Comparison of ENCODE assay signal across 10 cellular contexts in genomic region chr14:104866451-104867370, GRCh38. TPM values are rescaled to one million over a fixed set of nuclear protein-coding genes. Genes with fewer than 3 reads are reported as not detected.
DNase-seq lines count a peak whose midpoint lies in the region; ATAC-seq and TF ChIP-seq lines count a peak whose summit lies in the region.
"Had no signal": no experiment of that assay in that cellular context is flagged by ENCODE, and none has a peak within 500 bp of the region (broad histone marks: within the 10 kb centered on the region; RNA-seq: fewer than 3 reads in every experiment).

No MANE protein-coding gene starts in this region.

- H3K9me3 ChIP-seq in transverse colon, result no peaks in the 10 kb centered on the region

- CTCF ChIA-PET in activated naive CD4-positive, alpha-beta T cell treated with anti-CD3 and anti-CD28 coated beads for 36 hours (lab: Charles Lee), result no interaction called here

- in situ Hi-C loops in transverse colon (cut with MboI; ENCODE audit: low pct_ligation_motif_present in 1 of 4, low pct_unique_long_range_greater_than_20kb in 1 of 4, low sequenced_read_pairs in 3 of 4), result no loop called here

- H3K27me3 ChIP-seq in transverse colon, result no peaks in the 10 kb centered on the region

- no peak for ATAC-seq in HG02870 (IDR thresholded peaks at IDR 0.05; ENCODE audit: unreplicated experiment)
- ATAC-seq in HG03159 (IDR thresholded peaks at IDR 0.05; ENCODE audit: unreplicated experiment), result no peak

- H3K36me3 ChIP-seq in transverse colon, result no peaks in the 10 kb centered on the region

- no peaks in the 10 kb centered on the region for H3K9me3 Mint-ChIP-seq in activated naive CD4-positive, alpha-beta T cell treated with anti-CD3 and anti-CD28 coated beads for 36 hours
- no peaks in the 10 kb centered on the region for H3K9me3 Mint-ChIP-seq in mesothelial cell of epicardium

- WGBS in transverse colon (ENCODE audit: low coverage in 1 of 2), 2 donors, result 74% methylated on average over 12 of the region's 12 CpGs; no CpG with 5 or more reads in 1 of the 2 donors

- H3K4me3 Mint-ChIP-seq in activated naive CD4-positive, alpha-beta T cell treated with anti-CD3 and anti-CD28 coated beads for 36 hours, result peak overlapping the region; percentile 24
- peak overlapping the region; percentile 77 for H3K4me3 Mint-ChIP-seq in mesothelial cell of epicardium

- no peak for TF ChIP-seq POLR2A in transverse colon (IDR thresholded peaks at IDR 0.05)

- TF ChIP-seq CTCF in choroid plexus epithelial cell (conservative IDR thresholded peaks at IDR 0.05; ENCODE audit: low read depth, low read length) (no peak), mesothelial cell of epicardium (IDR thresholded peaks at IDR 0.05; ENCODE audit: unreplicated experiment) (no peak), transverse colon (IDR thresholded peaks at IDR 0.05) (no peak)

- no peak overlapping the region for H3K27ac Mint-ChIP-seq in activated naive CD4-positive, alpha-beta T cell treated with anti-CD3 and anti-CD28 coated beads for 36 hours
- no peak overlapping the region for H3K27ac Mint-ChIP-seq in mesothelial cell of epicardium

- DNase-seq in activated naive CD4-positive, alpha-beta T cell treated with anti-CD3 and anti-CD28 coated beads for 36 hours, result no peak
- DNase-seq in activated naive CD4-positive, alpha-beta T cell treated with Interleukin-2 at 50 U/mL for 16 hours, result no peak
- DNase-seq in choroid plexus epithelial cell (ENCODE audit: low read depth) (no peak), mesothelial cell of epicardium (ENCODE audit: low spot score in 2 of 2, unreplicated experiment in 2 of 2) (no peak), transverse colon (no peak), SKM-1 treated with dmso at 0.1 percent for 144 hours (lab: John Stamatoyannopoulos, UW; ENCODE audit: unreplicated experiment) (no peak)
- DNase-seq: cortex of kidney, DMS 273 treated with DMSO at 0.1 percent for 48 hours had no signal

- no peaks in the 10 kb centered on the region for H3K36me3 Mint-ChIP-seq in activated naive CD4-positive, alpha-beta T cell treated with anti-CD3 and anti-CD28 coated beads for 36 hours (ENCODE audit: low read depth)
- H3K36me3 Mint-ChIP-seq in mesothelial cell of epicardium, result no peaks in the 10 kb centered on the region

- peak overlapping the region; percentile 87 to 93 (median 92) for H3K27ac ChIP-seq in transverse colon

- TF ChIP-seq EP300 in transverse colon (IDR thresholded peaks at IDR 0.05; ENCODE audit: low read depth), result no peak

- peaks cover 2% of the 10 kb centered on the region for H3K4me1 Mint-ChIP-seq in activated naive CD4-positive, alpha-beta T cell treated with anti-CD3 and anti-CD28 coated beads for 36 hours (ENCODE audit: low read depth)
- peaks cover 9% of the 10 kb centered on the region for H3K4me1 Mint-ChIP-seq in mesothelial cell of epicardium

- peaks cover 11 to 34% (median 25%) of the 10 kb centered on the region in 4 donors for H3K4me1 ChIP-seq in transverse colon

- intact Hi-C loops in activated naive CD4-positive, alpha-beta T cell treated with anti-CD3 and anti-CD28 coated beads for 36 hours (cut with micrococcal nuclease), result no loop called here
- intact Hi-C loops in transverse colon (cut with DNase I; ENCODE audit: low total_unique reads), result no loop called here

- H3K4me3 ChIP-seq in choroid plexus epithelial cell (ENCODE audit: low read depth, low read length) (peak overlapping the region; percentile 71), transverse colon (peak overlapping the region; percentile 75 to 92 (median 82))

- H3K27me3 Mint-ChIP-seq in activated naive CD4-positive, alpha-beta T cell treated with anti-CD3 and anti-CD28 coated beads for 36 hours (ENCODE audit: low read depth), result peaks cover 25% of the 10 kb centered on the region
- peaks cover 11% of the 10 kb centered on the region for H3K27me3 Mint-ChIP-seq in mesothelial cell of epicardium (ENCODE audit: low read depth)

RNA-seq across cellular contexts. Expression of gene CEP170B, which starts 1.6 kb away (rescaled TPM):
- 1 to 10 TPM; 3.3 TPM for total RNA-seq in activated naive CD4-positive, alpha-beta T cell treated with anti-CD3 and anti-CD28 coated beads for 36 hours
- 28.3 to 29.2 TPM (median 28.4 TPM) in 3 replicates for total RNA-seq in mesothelial cell of epicardium
- 100 to 1,000 TPM in 2 of 4 donors, 10 to 100 TPM in 2; 56.0 to 195 (median 109) TPM for total RNA-seq in transverse colon

RNA-seq across cellular contexts. Expression of gene PLD4, which starts 58.0 kb away (rescaled TPM):
- not detected for total RNA-seq in activated naive CD4-positive, alpha-beta T cell treated with anti-CD3 and anti-CD28 coated beads for 36 hours
- 0.58 to 0.78 TPM (median 0.75 TPM) in 3 replicates for total RNA-seq in mesothelial cell of epicardium
- 1 to 10 TPM in 2 of 4 donors, not detected in 2; 1.1 TPM for total RNA-seq in transverse colon
